2 cellular contexts compared by ENCODE assay signal in the genomic region with DNA sequence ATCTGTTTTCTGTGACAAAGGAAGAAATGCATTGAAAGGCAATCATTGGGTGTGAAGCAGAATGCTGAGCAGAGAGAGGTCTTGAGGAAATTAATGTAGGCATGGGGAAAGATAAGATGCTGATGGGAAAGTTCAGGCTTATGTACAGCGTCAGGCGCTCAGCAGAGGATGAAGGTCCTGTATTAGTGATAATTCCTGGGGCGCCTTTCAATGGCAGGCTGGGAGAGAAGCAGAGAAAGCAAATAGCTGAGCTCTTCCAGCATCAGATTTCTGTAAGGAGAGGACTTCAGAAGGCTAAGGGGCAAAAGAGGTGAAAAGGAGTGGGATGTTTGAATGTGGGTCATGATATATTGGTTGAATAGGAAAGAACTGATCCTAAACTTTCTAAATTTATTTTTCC.
TF ChIP-seq lines count a peak whose summit lies in the region.

No MANE protein-coding gene starts in this region.

TF ChIP-seq in GM23338, 12 proteins besides CTCF, POLR2A, EP300 and RAD21 (continued from another document):
- TF ChIP-seq ZNF331 (CRISPR knock-in tag; IDR thresholded peaks at IDR 0.05; ENCODE audit: low read depth), result no peak
- TF ChIP-seq, protein P1, sequence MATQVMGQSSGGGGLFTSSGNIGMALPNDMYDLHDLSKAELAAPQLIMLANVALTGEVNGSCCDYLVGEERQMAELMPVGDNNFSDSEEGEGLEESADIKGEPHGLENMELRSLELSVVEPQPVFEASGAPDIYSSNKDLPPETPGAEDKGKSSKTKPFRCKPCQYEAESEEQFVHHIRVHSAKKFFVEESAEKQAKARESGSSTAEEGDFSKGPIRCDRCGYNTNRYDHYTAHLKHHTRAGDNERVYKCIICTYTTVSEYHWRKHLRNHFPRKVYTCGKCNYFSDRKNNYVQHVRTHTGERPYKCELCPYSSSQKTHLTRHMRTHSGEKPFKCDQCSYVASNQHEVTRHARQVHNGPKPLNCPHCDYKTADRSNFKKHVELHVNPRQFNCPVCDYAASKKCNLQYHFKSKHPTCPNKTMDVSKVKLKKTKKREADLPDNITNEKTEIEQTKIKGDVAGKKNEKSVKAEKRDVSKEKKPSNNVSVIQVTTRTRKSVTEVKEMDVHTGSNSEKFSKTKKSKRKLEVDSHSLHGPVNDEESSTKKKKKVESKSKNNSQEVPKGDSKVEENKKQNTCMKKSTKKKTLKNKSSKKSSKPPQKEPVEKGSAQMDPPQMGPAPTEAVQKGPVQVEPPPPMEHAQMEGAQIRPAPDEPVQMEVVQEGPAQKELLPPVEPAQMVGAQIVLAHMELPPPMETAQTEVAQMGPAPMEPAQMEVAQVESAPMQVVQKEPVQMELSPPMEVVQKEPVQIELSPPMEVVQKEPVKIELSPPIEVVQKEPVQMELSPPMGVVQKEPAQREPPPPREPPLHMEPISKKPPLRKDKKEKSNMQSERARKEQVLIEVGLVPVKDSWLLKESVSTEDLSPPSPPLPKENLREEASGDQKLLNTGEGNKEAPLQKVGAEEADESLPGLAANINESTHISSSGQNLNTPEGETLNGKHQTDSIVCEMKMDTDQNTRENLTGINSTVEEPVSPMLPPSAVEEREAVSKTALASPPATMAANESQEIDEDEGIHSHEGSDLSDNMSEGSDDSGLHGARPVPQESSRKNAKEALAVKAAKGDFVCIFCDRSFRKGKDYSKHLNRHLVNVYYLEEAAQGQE (IDR thresholded peaks at IDR 0.05; ENCODE audit: unreplicated experiment), result no peak
- TF ChIP-seq ETS1 (IDR thresholded peaks at IDR 0.05), result no peak
- TF ChIP-seq NANOG (IDR thresholded peaks at IDR 0.05; ENCODE audit: borderline replicate concordance), result no peak
- no peak for TF ChIP-seq ZNF114 (CRISPR knock-in tag; IDR thresholded peaks at IDR 0.05)
- no peak for TF ChIP-seq EZH2 (IDR thresholded peaks at IDR 0.05; ENCODE audit: low read depth, unreplicated experiment)
- no peak for TF ChIP-seq JUNB (IDR thresholded peaks at IDR 0.05; ENCODE audit: unreplicated experiment)
- TF ChIP-seq STAT1 (IDR thresholded peaks at IDR 0.05; ENCODE audit: unreplicated experiment), result no peak
- TF ChIP-seq, protein P2, sequence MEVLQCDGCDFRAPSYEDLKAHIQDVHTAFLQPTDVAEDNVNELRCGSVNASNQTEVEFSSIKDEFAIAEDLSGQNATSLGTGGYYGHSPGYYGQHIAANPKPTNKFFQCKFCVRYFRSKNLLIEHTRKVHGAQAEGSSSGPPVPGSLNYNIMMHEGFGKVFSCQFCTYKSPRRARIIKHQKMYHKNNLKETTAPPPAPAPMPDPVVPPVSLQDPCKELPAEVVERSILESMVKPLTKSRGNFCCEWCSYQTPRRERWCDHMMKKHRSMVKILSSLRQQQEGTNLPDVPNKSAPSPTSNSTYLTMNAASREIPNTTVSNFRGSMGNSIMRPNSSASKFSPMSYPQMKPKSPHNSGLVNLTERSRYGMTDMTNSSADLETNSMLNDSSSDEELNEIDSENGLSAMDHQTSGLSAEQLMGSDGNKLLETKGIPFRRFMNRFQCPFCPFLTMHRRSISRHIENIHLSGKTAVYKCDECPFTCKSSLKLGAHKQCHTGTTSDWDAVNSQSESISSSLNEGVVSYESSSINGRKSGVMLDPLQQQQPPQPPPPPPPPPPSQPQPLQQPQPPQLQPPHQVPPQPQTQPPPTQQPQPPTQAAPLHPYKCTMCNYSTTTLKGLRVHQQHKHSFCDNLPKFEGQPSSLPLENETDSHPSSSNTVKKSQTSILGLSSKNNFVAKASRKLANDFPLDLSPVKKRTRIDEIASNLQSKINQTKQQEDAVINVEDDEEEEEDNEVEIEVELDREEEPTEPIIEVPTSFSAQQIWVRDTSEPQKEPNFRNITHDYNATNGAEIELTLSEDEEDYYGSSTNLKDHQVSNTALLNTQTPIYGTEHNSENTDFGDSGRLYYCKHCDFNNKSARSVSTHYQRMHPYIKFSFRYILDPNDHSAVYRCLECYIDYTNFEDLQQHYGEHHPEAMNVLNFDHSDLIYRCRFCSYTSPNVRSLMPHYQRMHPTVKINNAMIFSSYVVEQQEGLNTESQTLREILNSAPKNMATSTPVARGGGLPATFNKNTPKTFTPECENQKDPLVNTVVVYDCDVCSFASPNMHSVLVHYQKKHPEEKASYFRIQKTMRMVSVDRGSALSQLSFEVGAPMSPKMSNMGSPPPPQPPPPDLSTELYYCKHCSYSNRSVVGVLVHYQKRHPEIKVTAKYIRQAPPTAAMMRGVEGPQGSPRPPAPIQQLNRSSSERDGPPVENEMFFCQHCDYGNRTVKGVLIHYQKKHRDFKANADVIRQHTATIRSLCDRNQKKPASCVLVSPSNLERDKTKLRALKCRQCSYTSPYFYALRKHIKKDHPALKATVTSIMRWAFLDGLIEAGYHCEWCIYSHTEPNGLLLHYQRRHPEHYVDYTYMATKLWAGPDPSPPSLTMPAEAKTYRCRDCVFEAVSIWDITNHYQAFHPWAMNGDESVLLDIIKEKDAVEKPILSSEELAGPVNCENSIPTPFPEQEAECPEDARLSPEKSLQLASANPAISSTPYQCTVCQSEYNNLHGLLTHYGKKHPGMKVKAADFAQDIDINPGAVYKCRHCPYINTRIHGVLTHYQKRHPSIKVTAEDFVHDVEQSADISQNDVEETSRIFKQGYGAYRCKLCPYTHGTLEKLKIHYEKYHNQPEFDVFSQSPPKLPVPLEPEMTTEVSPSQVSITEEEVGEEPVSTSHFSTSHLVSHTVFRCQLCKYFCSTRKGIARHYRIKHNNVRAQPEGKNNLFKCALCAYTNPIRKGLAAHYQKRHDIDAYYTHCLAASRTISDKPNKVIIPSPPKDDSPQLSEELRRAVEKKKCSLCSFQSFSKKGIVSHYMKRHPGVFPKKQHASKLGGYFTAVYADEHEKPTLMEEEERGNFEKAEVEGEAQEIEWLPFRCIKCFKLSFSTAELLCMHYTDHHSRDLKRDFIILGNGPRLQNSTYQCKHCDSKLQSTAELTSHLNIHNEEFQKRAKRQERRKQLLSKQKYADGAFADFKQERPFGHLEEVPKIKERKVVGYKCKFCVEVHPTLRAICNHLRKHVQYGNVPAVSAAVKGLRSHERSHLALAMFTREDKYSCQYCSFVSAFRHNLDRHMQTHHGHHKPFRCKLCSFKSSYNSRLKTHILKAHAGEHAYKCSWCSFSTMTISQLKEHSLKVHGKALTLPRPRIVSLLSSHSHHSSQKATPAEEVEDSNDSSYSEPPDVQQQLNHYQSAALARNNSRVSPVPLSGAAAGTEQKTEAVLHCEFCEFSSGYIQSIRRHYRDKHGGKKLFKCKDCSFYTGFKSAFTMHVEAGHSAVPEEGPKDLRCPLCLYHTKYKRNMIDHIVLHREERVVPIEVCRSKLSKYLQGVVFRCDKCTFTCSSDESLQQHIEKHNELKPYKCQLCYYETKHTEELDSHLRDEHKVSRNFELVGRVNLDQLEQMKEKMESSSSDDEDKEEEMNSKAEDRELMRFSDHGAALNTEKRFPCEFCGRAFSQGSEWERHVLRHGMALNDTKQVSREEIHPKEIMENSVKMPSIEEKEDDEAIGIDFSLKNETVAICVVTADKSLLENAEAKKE (CRISPR knock-in tag; IDR thresholded peaks at IDR 0.05), result no peak

TF ChIP-seq in H1, 55 proteins besides CTCF, POLR2A, EP300 and RAD21:
- TF ChIP-seq, protein P3, sequence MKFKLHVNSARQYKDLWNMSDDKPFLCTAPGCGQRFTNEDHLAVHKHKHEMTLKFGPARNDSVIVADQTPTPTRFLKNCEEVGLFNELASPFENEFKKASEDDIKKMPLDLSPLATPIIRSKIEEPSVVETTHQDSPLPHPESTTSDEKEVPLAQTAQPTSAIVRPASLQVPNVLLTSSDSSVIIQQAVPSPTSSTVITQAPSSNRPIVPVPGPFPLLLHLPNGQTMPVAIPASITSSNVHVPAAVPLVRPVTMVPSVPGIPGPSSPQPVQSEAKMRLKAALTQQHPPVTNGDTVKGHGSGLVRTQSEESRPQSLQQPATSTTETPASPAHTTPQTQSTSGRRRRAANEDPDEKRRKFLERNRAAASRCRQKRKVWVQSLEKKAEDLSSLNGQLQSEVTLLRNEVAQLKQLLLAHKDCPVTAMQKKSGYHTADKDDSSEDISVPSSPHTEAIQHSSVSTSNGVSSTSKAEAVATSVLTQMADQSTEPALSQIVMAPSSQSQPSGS (IDR thresholded peaks at IDR 0.05; ENCODE audit: low read length), result no peak
- no peak for TF ChIP-seq CREB1 (IDR thresholded peaks at IDR 0.05)
- no peak for TF ChIP-seq CHD7 (IDR thresholded peaks at IDR 0.05; ENCODE audit: insufficient replicate concordance, low read length)
- TF ChIP-seq TAF1 (IDR thresholded peaks at IDR 0.05; ENCODE audit: low read depth, low read length), result no peak
- TF ChIP-seq EGR1 (IDR thresholded peaks at IDR 0.05; ENCODE audit: borderline replicate concordance, low read depth, low read length), result no peak
- no peak for TF ChIP-seq SUZ12 (IDR thresholded peaks at IDR 0.05; ENCODE audit: low read length)
- no peak for TF ChIP-seq BCL11A (IDR thresholded peaks at IDR 0.05; ENCODE audit: low read depth in 2 of 2, low read length in 2 of 2)
- TF ChIP-seq EZH2 (IDR thresholded peaks at IDR 0.05; ENCODE audit: low read depth, low read length, severe bottlenecking), result no peak
- no peak for TF ChIP-seq SIX5 (IDR thresholded peaks at IDR 0.05; ENCODE audit: low read depth, low read length)
- TF ChIP-seq TBP (IDR thresholded peaks at IDR 0.05; ENCODE audit: low read depth, low read length), result no peak
- no peak for TF ChIP-seq BACH1 (IDR thresholded peaks at IDR 0.05; ENCODE audit: low read length)
- no peak for TF ChIP-seq PHF8 (conservative IDR thresholded peaks at IDR 0.05; ENCODE audit: low read depth, low read length)
- TF ChIP-seq HDAC2 (IDR thresholded peaks at IDR 0.05; ENCODE audit: borderline replicate concordance in 1 of 2, low read depth in 2 of 2, low read length in 2 of 2), result no peak
